22 cellular contexts compared by ENCODE assay signal in genomic region chr2:234687718-234688475, GRCh38.
A peak's percentile ranks its signal among the peaks of the same experiment; 100 is the strongest.
DNase-seq lines count a peak whose midpoint lies in the region; FAIRE-seq and TF ChIP-seq lines count a peak whose summit lies in the region.
"Had no signal": no experiment of that assay in that cellular context is flagged by ENCODE, and none has a peak within 500 bp of the region (broad histone marks: within the 10 kb centered on the region; RNA-seq: fewer than 3 reads in every experiment).

No MANE protein-coding gene starts in this region.

- intact Hi-C loops in esophagus muscularis mucosa (cut with DNase I): no loop called here
- intact Hi-C loops in head of caudate nucleus (cut with DNase I): no loop called here

- H3K27ac ChIP-seq in HEK293 (ENCODE audit: extremely low read depth, low read depth, low read length) (no peak overlapping the region), VCaP (peak overlapping the region; percentile 98; the same call in 1 of the 2 replicates), esophagus muscularis mucosa (replicated peaks in 1 of 4) (no peak overlapping the region)
- H3K27ac ChIP-seq: BLaER1 treated with 17β-estradiol and CSF1 and Interleukin-3, amounts not matched to agents 10 nM and 100 nM had no signal

- H3K4me3 ChIP-seq in HEK293 (ENCODE audit: low read depth, low read length) (no peak overlapping the region), esophagus muscularis mucosa (no peak overlapping the region)
- H3K4me3 ChIP-seq: BLaER1 treated with 17β-estradiol and CSF1 and Interleukin-3, amounts not matched to agents 10 nM and 100 nM; GM12878; HAP-1 had no signal

- no peak for TF ChIP-seq POLR2A in esophagus muscularis mucosa (IDR thresholded peaks at IDR 0.05; ENCODE audit: low read depth)

- CTCF ChIA-PET in HEK293 (lab: Yijun Ruan, JAX): interaction anchor here (0.7 kb wide), 1 partner anchor 16 kb away, joined by 4 read pairs; no protein-coding TSS in a partner anchor

- 98% methylated on average over 6 of the region's 6 CpGs for WGBS in esophagus muscularis mucosa

- TF ChIP-seq CTCF in HEK293 (tag by site-specific recombination; IDR thresholded peaks at IDR 0.05): peak; percentile 35; the same call in 1 of the 2 replicates
- TF ChIP-seq CTCF in VCaP (conservative IDR thresholded peaks at IDR 0.05): no peak
- TF ChIP-seq CTCF in esophagus muscularis mucosa (IDR thresholded peaks at IDR 0.05): no peak

- TF ChIP-seq EP300 in esophagus muscularis mucosa (IDR thresholded peaks at IDR 0.05): no peak

- no peaks in the 10 kb centered on the region for H3K27me3 ChIP-seq in esophagus muscularis mucosa
- H3K27me3 ChIP-seq: BLaER1 treated with 17β-estradiol and CSF1 and Interleukin-3, amounts not matched to agents 10 nM and 100 nM had no signal

- H3K36me3 ChIP-seq in HEK293 (ENCODE audit: control insufficient read depth in 2 of 2, insufficient read depth in 1 of 2, low read length in 2 of 2): no peaks in the 10 kb centered on the region
- H3K36me3 ChIP-seq in esophagus muscularis mucosa: no peaks in the 10 kb centered on the region
- H3K36me3 ChIP-seq: BLaER1 treated with 17β-estradiol and CSF1 and Interleukin-3, amounts not matched to agents 10 nM and 100 nM; HAP-1 had no signal

- H3K4me1 ChIP-seq in HEK293 (ENCODE audit: control insufficient read depth, insufficient read depth, low read length) (no peaks in the 10 kb centered on the region; the same call in 1 of the 2 replicates), esophagus muscularis mucosa (peaks cover 7 to 29% (median 22%) of the 10 kb centered on the region in 4 donors)
- H3K4me1 ChIP-seq: BLaER1 treated with 17β-estradiol and CSF1 and Interleukin-3, amounts not matched to agents 10 nM and 100 nM had no signal

- POLR2A ChIA-PET in HEK293 (lab: Yijun Ruan, JAX): no interaction called here

- FAIRE-seq in urothelium cell line (lab: Jason Lieb, UNC): peak; percentile 99
- FAIRE-seq: GM12878, GM18507 had no signal

- H3K9me3 ChIP-seq in HEK293 (ENCODE audit: control insufficient read depth, insufficient read depth, low read depth, low read length): no peaks in the 10 kb centered on the region
- H3K9me3 ChIP-seq in esophagus muscularis mucosa: no peaks in the 10 kb centered on the region
- H3K9me3 ChIP-seq: BLaER1 treated with 17β-estradiol and CSF1 and Interleukin-3, amounts not matched to agents 10 nM and 100 nM; HAP-1 had no signal

- DNase-seq in esophagus muscularis mucosa (ENCODE audit: extremely low spot score): peak; percentile 34
- no peak for DNase-seq in urothelium cell line (ENCODE audit: low spot score)
- DNase-seq in activated CD4-positive, alpha-beta T cell treated with anti-CD3 and anti-CD28 coated beads for 48 hours: no peak
- no peak for DNase-seq in head of caudate nucleus
- no peak for DNase-seq in NCI-H345 treated with DMSO at 0.1 percent for 48 hours (lab: John Stamatoyannopoulos, UW; ENCODE audit: unreplicated experiment)
- DNase-seq: CD8-positive, alpha-beta memory T cell; DMS53; EL; KG1; MV-4-11; NCI-H187; NCI-H2107; NCI-H510A treated with DMSO at 0.1 percent for 48 hours; NCI-H774; OCI-M1; SIG-M5 had no signal

TF ChIP-seq in HEK293, 187 proteins besides CTCF, POLR2A, EP300 and RAD21:
- TF ChIP-seq ATF2 (tag by site-specific recombination; IDR thresholded peaks at IDR 0.05; ENCODE audit: low read depth) (0 out of 2 replicates have a peak, but pooled peaks have one; percentile 35), HIC1 (tag by site-specific recombination; IDR thresholded peaks at IDR 0.05) (peak; percentile 83), IKZF3 (tag by site-specific recombination; IDR thresholded peaks at IDR 0.05) (no peak)
